Comparison of ENCODE assay signal across 9 cellular contexts in genomic region chr6:71250050-71250689, GRCh38. TPM values are rescaled to one million over a fixed set of nuclear protein-coding genes. Genes with fewer than 3 reads are reported as not detected.
A peak's percentile ranks its signal among the peaks of the same experiment; 100 is the strongest.
DNase-seq lines count a peak whose midpoint lies in the region; ATAC-seq and TF ChIP-seq lines count a peak whose summit lies in the region.
"Had no signal": no experiment of that assay in that cellular context is flagged by ENCODE, and none has a peak within 500 bp of the region (broad histone marks: within the 10 kb centered on the region; RNA-seq: fewer than 3 reads in every experiment).

No MANE protein-coding gene starts in this region.

- peaks cover 68% of the 10 kb centered on the region for H3K4me1 Mint-ChIP-seq in HFFc6 (ENCODE audit: low read depth)

- DNase-seq in HFFc6 (peak; percentile 73), adrenal gland (no peak), right cardiac atrium (no peak), stomach (no peak), nucleus accumbens (lab: John Stamatoyannopoulos, UW) (no peak)
- DNase-seq in activated naive CD4-positive, alpha-beta T cell (lab: John Stamatoyannopoulos, UW): no peak
- DNase-seq: NCI-H1417 had no signal

- 29 to 39% (median 32%) methylated on average over 4 of the region's 4 CpGs for WGBS in adrenal gland, 4 donors
- 36% methylated on average over 4 of the region's 4 CpGs for WGBS in right cardiac atrium
- WGBS in stomach, 5 donors: 53 to 65% (median 61%) methylated on average over 4 of the region's 4 CpGs

- H3K4me3 ChIP-seq in adrenal gland: no peak overlapping the region
- no peak overlapping the region for H3K4me3 ChIP-seq in right cardiac atrium (ENCODE audit: low read length)
- no peak overlapping the region for H3K4me3 ChIP-seq in stomach

- intact Hi-C loops in adrenal gland (cut with DNase I): loop anchor here in 1 of 2 donors (2.0 kb wide), 1 partner anchor 49 kb away; no protein-coding TSS in a partner anchor
- intact Hi-C loops in right cardiac atrium (cut with DNase I): no loop called here
- intact Hi-C loops in stomach (cut with DNase I; ENCODE audit: low total_unique reads): no loop called here

- H3K27ac Mint-ChIP-seq in HFFc6: peak overlapping the region; percentile 93

- H3K27ac ChIP-seq in adrenal gland (peak overlapping the region in 4 of 5 donors; percentile 39 to 66 (median 55)), right cardiac atrium (ENCODE audit: low read length) (no peak overlapping the region), stomach (peak overlapping the region in 4 of 5 donors; percentile 1 to 76 (median 48))

- peak; percentile 83 to 89 for ATAC-seq in right cardiac atrium
- ATAC-seq in HG02642 (IDR thresholded peaks at IDR 0.05; ENCODE audit: poor library complexity, unreplicated experiment): no peak
- no peak for ATAC-seq in GM21825 (IDR thresholded peaks at IDR 0.05; ENCODE audit: unreplicated experiment)

- H3K27me3 ChIP-seq in adrenal gland (no peaks in the 10 kb centered on the region), right cardiac atrium (ENCODE audit: control insufficient read depth, insufficient read depth) (no peaks in the 10 kb centered on the region), stomach (no peaks in the 10 kb centered on the region)

- no peak for TF ChIP-seq CTCF in HFFc6 (IDR thresholded peaks at IDR 0.05)
- TF ChIP-seq CTCF in adrenal gland (IDR thresholded peaks at IDR 0.05): no peak
- TF ChIP-seq CTCF in stomach (IDR thresholded peaks at IDR 0.05): no peak

- H3K36me3 ChIP-seq in adrenal gland (replicated peaks in 1 of 2) (no peaks in the 10 kb centered on the region), stomach (no peaks in the 10 kb centered on the region)

- H3K4me1 ChIP-seq in adrenal gland (replicated peaks in 1 of 2) (peaks cover 0 to 18% of the 10 kb centered on the region in 2 donors), right cardiac atrium (ENCODE audit: control insufficient read depth, insufficient read depth, low read length) (peaks cover 2% of the 10 kb centered on the region), stomach (peaks cover 0 to 17% (median 0%) of the 10 kb centered on the region in 4 donors)

- TF ChIP-seq EP300 in stomach (IDR thresholded peaks at IDR 0.05): no peak

- TF ChIP-seq POLR2A in adrenal gland (IDR thresholded peaks at IDR 0.05) (no peak), stomach (IDR thresholded peaks at IDR 0.05) (no peak)

- peaks cover 2% of the 10 kb centered on the region; the same call in 1 of the 2 replicates for H3K27me3 Mint-ChIP-seq in HFFc6 (ENCODE audit: insufficient read depth)

- H3K4me3 Mint-ChIP-seq in HFFc6: peak overlapping the region; percentile 75

- H3K9me3 Mint-ChIP-seq in HFFc6: peaks cover 10% of the 10 kb centered on the region; the same call in 1 of the 2 replicates

- H3K9me3 ChIP-seq in adrenal gland (replicated peaks in 1 of 3) (no peaks in the 10 kb centered on the region), right cardiac atrium (ENCODE audit: control insufficient read depth, low read length) (no peaks in the 10 kb centered on the region), stomach (peaks cover 0 to 6% (median 1%) of the 10 kb centered on the region in 4 donors)

- H3K36me3 Mint-ChIP-seq in HFFc6 (ENCODE audit: low read depth): no peaks in the 10 kb centered on the region; the same call in 1 of the 2 replicates

RNA-seq across cellular contexts. Expression of gene OGFRL1, which starts 38.4 kb away (rescaled TPM):
- total RNA-seq in HFFc6 (2021; fragmentation: NEBNext Ultra II Directional; extraction: Animal tissue kit (Norgen Biotek cat#: 25700)): 10 to 100 TPM; 21.4 to 34.5 (median 25.2) TPM
- total RNA-seq in adrenal gland (10 to 100 TPM; 12.4 to 33.4 (median 14.2) TPM), right cardiac atrium (10 to 100 TPM in 3 of 4 donors, 1 to 10 TPM in 1; 8.9 to 12.4 (median 12.1) TPM), stomach (10 to 100 TPM in 4 of 5 donors, 1 to 10 TPM in 1; 2.6 to 27.0 (median 19.0) TPM)
- polyA plus RNA-seq in adrenal gland (10 to 100 TPM in 1 of 3 donors, 1 to 10 TPM in 2; 5.3 to 17.2 (median 8.3) TPM), right cardiac atrium (5.4 TPM), stomach (10 to 100 TPM in 1 of 3 donors, 1 to 10 TPM in 2; 6.1 to 10.1 (median 6.3) TPM)

Comparison
In these comparisons a context has a peak if more than half of its experiments do, and no peak if none do; other contexts are left out.
1. ATAC-seq: peak in right cardiac atrium (2 of 2); none in HG02642 (single experiment) and GM21825 (single experiment).